ENCODE assay signal across 1 cellular context in the genomic region with DNA sequence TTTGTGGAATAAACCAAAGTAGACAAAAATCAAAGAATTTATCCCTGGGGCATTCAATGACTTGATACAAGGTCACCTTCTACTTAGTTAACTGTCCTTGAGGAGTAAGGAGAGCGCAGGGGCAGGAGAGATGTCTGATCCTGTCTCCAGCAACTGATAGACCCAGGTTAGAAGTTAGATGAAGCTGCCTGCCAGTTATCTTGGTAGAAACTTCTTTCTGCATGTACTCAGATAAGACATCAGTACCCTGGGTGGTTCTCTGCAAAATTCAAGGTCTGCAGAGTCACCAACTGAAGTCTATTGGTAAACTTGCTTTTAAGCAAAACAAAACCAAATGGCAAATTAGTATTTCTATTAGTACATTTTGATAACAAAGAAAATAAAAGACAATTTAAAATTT.
A peak's percentile ranks its signal among the peaks of the same experiment; 100 is the strongest.
TF ChIP-seq lines count a peak whose summit lies in the region.

No MANE protein-coding gene starts in this region.

TF ChIP-seq in K562, 482 proteins besides CTCF, POLR2A, EP300 and RAD21 (continued from another document and continues in another):
- no peak for TF ChIP-seq HINFP (tag; conservative IDR thresholded peaks at IDR 0.05; ENCODE audit: low read depth)
- TF ChIP-seq BCL6 (CRISPR knock-in tag; IDR thresholded peaks at IDR 0.05) = no peak
- TF ChIP-seq, protein P1, sequence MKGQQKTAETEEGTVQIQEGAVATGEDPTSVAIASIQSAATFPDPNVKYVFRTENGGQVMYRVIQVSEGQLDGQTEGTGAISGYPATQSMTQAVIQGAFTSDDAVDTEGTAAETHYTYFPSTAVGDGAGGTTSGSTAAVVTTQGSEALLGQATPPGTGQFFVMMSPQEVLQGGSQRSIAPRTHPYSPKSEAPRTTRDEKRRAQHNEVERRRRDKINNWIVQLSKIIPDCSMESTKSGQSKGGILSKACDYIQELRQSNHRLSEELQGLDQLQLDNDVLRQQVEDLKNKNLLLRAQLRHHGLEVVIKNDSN (CRISPR knock-in tag; IDR thresholded peaks at IDR 0.05) = no peak
- peak; percentile 68 for TF ChIP-seq MTA2 (IDR thresholded peaks at IDR 0.05; ENCODE audit: low read depth)
- no peak for TF ChIP-seq SMARCB1 (IDR thresholded peaks at IDR 0.05; ENCODE audit: insufficient read length, low read depth)
- no peak for TF ChIP-seq SAFB2 (IDR thresholded peaks at IDR 0.05; ENCODE audit: borderline replicate concordance, low read depth, low read length, severe bottlenecking)
- TF ChIP-seq ZNF41 (CRISPR knock-in tag; conservative IDR thresholded peaks at IDR 0.05) = no peak
- TF ChIP-seq MAFG (tag; conservative IDR thresholded peaks at IDR 0.05) = no peak
- no peak for TF ChIP-seq RB1 (IDR thresholded peaks at IDR 0.05; ENCODE audit: low read depth)
- TF ChIP-seq, protein P2, sequence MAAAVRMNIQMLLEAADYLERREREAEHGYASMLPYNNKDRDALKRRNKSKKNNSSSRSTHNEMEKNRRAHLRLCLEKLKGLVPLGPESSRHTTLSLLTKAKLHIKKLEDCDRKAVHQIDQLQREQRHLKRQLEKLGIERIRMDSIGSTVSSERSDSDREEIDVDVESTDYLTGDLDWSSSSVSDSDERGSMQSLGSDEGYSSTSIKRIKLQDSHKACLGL (CRISPR knock-in tag; IDR thresholded peaks at IDR 0.05; ENCODE audit: borderline replicate concordance, poor library complexity, severe bottlenecking) = no peak
- TF ChIP-seq NUFIP1 (IDR thresholded peaks at IDR 0.05; ENCODE audit: partially characterized antibody) = no peak
- no peak for TF ChIP-seq KDM5B (IDR thresholded peaks at IDR 0.05; ENCODE audit: insufficient replicate concordance, low read depth, low read length)
- TF ChIP-seq TSC22D4 (tag; IDR thresholded peaks at IDR 0.05) = no peak
- peak; percentile 64 for TF ChIP-seq FOXM1 (IDR thresholded peaks at IDR 0.05; ENCODE audit: low read depth)
- TF ChIP-seq FOXM1 (CRISPR knock-in tag; IDR thresholded peaks at IDR 0.05; ENCODE audit: low read depth) = no peak
- peak; percentile 63 for TF ChIP-seq ZNF134 (CRISPR knock-in tag; conservative IDR thresholded peaks at IDR 0.05)
- TF ChIP-seq FOS (IDR thresholded peaks at IDR 0.05; ENCODE audit: extremely low read depth, insufficient read length) = no peak
- TF ChIP-seq SPI1 (IDR thresholded peaks at IDR 0.05; ENCODE audit: borderline replicate concordance, low read depth, low read length) = no peak
- peak; percentile 65; the same call in 1 of the 2 replicates for TF ChIP-seq NFE2 (IDR thresholded peaks at IDR 0.05; ENCODE audit: low read depth)
- TF ChIP-seq NCOA2 (IDR thresholded peaks at IDR 0.05; ENCODE audit: partially characterized antibody in 2 of 2) = no peak
- TF ChIP-seq ZBTB11 (CRISPR knock-in tag; IDR thresholded peaks at IDR 0.05) = no peak; a peak in 1 of 6 replicates
- no peak for TF ChIP-seq SRSF1 (IDR thresholded peaks at IDR 0.05; ENCODE audit: low read depth, low read length)
- no peak for TF ChIP-seq NFATC3 (IDR thresholded peaks at IDR 0.05)
- TF ChIP-seq GATAD2B (IDR thresholded peaks at IDR 0.05; ENCODE audit: borderline replicate concordance) = peak; percentile 73
- TF ChIP-seq SRSF3 (IDR thresholded peaks at IDR 0.05; ENCODE audit: insufficient read depth, low read length) = no peak
- TF ChIP-seq TAF1 (IDR thresholded peaks at IDR 0.05; ENCODE audit: control insufficient read depth, extremely low read depth, insufficient read depth, low read length, severe bottlenecking) = no peak
- TF ChIP-seq PHB (CRISPR knock-in tag; IDR thresholded peaks at IDR 0.05) = no peak
- TF ChIP-seq, protein P3, sequence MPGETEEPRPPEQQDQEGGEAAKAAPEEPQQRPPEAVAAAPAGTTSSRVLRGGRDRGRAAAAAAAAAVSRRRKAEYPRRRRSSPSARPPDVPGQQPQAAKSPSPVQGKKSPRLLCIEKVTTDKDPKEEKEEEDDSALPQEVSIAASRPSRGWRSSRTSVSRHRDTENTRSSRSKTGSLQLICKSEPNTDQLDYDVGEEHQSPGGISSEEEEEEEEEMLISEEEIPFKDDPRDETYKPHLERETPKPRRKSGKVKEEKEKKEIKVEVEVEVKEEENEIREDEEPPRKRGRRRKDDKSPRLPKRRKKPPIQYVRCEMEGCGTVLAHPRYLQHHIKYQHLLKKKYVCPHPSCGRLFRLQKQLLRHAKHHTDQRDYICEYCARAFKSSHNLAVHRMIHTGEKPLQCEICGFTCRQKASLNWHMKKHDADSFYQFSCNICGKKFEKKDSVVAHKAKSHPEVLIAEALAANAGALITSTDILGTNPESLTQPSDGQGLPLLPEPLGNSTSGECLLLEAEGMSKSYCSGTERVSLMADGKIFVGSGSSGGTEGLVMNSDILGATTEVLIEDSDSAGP (CRISPR knock-in tag; IDR thresholded peaks at IDR 0.05) = no peak
- TF ChIP-seq SIX5 (IDR thresholded peaks at IDR 0.05; ENCODE audit: borderline replicate concordance in 1 of 2, insufficient read depth in 1 of 2, low read depth in 1 of 2, low read length in 2 of 2) = no peak
- TF ChIP-seq, protein P4, sequence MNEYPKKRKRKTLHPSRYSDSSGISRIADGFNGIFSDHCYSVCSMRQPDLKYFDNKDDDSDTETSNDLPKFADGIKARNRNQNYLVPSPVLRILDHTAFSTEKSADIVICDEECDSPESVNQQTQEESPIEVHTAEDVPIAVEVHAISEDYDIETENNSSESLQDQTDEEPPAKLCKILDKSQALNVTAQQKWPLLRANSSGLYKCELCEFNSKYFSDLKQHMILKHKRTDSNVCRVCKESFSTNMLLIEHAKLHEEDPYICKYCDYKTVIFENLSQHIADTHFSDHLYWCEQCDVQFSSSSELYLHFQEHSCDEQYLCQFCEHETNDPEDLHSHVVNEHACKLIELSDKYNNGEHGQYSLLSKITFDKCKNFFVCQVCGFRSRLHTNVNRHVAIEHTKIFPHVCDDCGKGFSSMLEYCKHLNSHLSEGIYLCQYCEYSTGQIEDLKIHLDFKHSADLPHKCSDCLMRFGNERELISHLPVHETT (CRISPR knock-in tag; conservative IDR thresholded peaks at IDR 0.05 in 1 of 2, IDR thresholded peaks at IDR 0.05 in 1 of 2) = peak in 1 of 2 experiments; percentile 71; a peak in 2 of 4 replicates
- no peak for TF ChIP-seq ZNF583 (CRISPR knock-in tag; IDR thresholded peaks at IDR 0.05)
- no peak for TF ChIP-seq NR2C2 (CRISPR knock-in tag; IDR thresholded peaks at IDR 0.05)
- no peak for TF ChIP-seq NR2C2 (tag; IDR thresholded peaks at IDR 0.05)
- no peak for TF ChIP-seq CREBBP (IDR thresholded peaks at IDR 0.05; ENCODE audit: low read depth, low read length)
- no peak for TF ChIP-seq RBM22 (IDR thresholded peaks at IDR 0.05; ENCODE audit: low read depth, low read length, poor library complexity, severe bottlenecking)
- TF ChIP-seq, protein P5, sequence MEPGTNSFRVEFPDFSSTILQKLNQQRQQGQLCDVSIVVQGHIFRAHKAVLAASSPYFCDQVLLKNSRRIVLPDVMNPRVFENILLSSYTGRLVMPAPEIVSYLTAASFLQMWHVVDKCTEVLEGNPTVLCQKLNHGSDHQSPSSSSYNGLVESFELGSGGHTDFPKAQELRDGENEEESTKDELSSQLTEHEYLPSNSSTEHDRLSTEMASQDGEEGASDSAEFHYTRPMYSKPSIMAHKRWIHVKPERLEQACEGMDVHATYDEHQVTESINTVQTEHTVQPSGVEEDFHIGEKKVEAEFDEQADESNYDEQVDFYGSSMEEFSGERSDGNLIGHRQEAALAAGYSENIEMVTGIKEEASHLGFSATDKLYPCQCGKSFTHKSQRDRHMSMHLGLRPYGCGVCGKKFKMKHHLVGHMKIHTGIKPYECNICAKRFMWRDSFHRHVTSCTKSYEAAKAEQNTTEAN (CRISPR knock-in tag; IDR thresholded peaks at IDR 0.05) = no peak
- no peak for TF ChIP-seq ERF (CRISPR knock-in tag; IDR thresholded peaks at IDR 0.05)
- TF ChIP-seq ZBTB8A (IDR thresholded peaks at IDR 0.05; ENCODE audit: partially characterized antibody) = no peak
- no peak for TF ChIP-seq FOXJ2 (tag; IDR thresholded peaks at IDR 0.05)
- 0 out of 2 replicates have a peak, but pooled peaks have one; percentile 44 for TF ChIP-seq ADNP (tag; IDR thresholded peaks at IDR 0.05)
- TF ChIP-seq, protein P6, sequence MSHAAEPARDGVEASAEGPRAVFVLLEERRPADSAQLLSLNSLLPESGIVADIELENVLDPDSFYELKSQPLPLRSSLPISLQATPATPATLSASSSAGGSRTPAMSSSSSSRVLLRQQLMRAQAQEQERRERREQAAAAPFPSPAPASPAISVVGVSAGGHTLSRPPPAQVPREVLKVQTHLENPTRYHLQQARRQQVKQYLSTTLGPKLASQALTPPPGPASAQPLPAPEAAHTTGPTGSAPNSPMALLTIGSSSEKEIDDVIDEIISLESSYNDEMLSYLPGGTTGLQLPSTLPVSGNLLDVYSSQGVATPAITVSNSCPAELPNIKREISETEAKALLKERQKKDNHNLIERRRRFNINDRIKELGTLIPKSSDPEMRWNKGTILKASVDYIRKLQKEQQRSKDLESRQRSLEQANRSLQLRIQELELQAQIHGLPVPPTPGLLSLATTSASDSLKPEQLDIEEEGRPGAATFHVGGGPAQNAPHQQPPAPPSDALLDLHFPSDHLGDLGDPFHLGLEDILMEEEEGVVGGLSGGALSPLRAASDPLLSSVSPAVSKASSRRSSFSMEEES (CRISPR knock-in tag; IDR thresholded peaks at IDR 0.05) = no peak
- TF ChIP-seq, protein P7, sequence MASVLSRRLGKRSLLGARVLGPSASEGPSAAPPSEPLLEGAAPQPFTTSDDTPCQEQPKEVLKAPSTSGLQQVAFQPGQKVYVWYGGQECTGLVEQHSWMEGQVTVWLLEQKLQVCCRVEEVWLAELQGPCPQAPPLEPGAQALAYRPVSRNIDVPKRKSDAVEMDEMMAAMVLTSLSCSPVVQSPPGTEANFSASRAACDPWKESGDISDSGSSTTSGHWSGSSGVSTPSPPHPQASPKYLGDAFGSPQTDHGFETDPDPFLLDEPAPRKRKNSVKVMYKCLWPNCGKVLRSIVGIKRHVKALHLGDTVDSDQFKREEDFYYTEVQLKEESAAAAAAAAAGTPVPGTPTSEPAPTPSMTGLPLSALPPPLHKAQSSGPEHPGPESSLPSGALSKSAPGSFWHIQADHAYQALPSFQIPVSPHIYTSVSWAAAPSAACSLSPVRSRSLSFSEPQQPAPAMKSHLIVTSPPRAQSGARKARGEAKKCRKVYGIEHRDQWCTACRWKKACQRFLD (CRISPR knock-in tag; IDR thresholded peaks at IDR 0.05) = no peak
- no peak for TF ChIP-seq CAMTA2 (CRISPR knock-in tag; conservative IDR thresholded peaks at IDR 0.05)
- peak in 1 of 2 experiments; percentile 89; a peak in 2 of 4 replicates for TF ChIP-seq RCOR1 (IDR thresholded peaks at IDR 0.05; ENCODE audit: borderline replicate concordance in 1 of 2, low read depth in 2 of 2, low read length in 2 of 2)
- TF ChIP-seq, protein P8, sequence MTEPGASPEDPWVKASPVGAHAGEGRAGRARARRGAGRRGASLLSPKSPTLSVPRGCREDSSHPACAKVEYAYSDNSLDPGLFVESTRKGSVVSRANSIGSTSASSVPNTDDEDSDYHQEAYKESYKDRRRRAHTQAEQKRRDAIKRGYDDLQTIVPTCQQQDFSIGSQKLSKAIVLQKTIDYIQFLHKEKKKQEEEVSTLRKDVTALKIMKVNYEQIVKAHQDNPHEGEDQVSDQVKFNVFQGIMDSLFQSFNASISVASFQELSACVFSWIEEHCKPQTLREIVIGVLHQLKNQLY (CRISPR knock-in tag; conservative IDR thresholded peaks at IDR 0.05) = no peak
- TF ChIP-seq KLF1 (tag; IDR thresholded peaks at IDR 0.05) = no peak
- TF ChIP-seq, protein P9, sequence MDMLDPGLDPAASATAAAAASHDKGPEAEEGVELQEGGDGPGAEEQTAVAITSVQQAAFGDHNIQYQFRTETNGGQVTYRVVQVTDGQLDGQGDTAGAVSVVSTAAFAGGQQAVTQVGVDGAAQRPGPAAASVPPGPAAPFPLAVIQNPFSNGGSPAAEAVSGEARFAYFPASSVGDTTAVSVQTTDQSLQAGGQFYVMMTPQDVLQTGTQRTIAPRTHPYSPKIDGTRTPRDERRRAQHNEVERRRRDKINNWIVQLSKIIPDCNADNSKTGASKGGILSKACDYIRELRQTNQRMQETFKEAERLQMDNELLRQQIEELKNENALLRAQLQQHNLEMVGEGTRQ (CRISPR knock-in tag; IDR thresholded peaks at IDR 0.05) = no peak
- no peak for TF ChIP-seq YY1 (IDR thresholded peaks at IDR 0.05; ENCODE audit: borderline replicate concordance in 1 of 3, control insufficient read depth in 1 of 3, extremely low read depth in 1 of 3, insufficient read depth in 3 of 3, insufficient read length in 1 of 3, insufficient replicate concordance in 2 of 3, low read depth in 1 of 3, low read length in 2 of 3)
- TF ChIP-seq SIRT6 (IDR thresholded peaks at IDR 0.05; ENCODE audit: low read depth, low read length) = no peak
- no peak for TF ChIP-seq ZNF57 (CRISPR knock-in tag; IDR thresholded peaks at IDR 0.05)
- TF ChIP-seq DIDO1 (tag; IDR thresholded peaks at IDR 0.05; ENCODE audit: low read depth) = no peak
